In the genomic region with DNA sequence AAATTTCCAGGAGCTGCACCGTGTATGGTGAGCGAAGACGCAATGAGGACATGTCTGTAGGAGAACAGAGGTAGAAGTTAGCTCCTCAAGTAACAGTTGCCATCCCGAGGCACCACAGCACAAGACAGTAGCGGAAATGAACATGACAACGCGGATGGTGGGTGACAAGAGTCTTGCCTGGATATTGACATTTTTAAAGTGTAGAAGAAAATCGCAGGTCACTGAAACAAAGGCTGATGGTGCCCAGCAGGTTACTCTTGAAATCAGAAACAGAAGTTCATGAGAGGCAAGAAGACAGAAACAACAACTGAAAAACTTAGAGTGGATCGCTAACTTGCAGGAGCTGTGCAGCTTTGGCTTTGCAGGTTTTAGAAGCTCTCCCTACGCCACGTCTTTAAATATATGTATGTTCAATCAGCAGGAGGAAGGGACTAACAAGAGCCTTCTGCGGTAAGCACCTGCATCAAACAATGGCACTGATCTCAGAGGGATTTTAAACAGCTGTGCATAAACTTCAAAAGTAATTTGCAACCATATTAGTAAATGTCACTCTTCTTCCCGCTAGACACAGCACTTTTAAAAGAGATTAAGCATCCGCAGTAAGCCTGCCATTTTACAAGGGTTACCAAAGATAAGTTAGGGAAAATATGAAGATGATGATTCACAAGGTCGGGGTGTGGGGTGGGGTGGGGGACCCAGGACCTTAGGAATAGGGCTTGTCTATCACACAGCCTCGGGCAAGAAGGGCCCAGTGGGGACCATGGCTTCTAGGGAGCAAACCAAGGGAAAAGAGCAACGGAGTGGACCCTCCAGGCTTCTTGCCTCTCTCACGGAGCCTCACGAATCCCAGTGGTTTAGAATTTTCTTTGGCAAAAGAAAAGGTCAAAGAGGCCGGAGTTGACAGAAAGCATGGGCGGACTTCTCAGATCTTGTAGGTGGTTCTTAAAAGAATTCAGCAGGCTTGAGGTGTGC, we compare ENCODE assay signal across 11 cellular contexts. TPM values are rescaled to one million over a fixed set of nuclear protein-coding genes. Genes with fewer than 3 reads are reported as not detected.
DNase-seq lines count a peak whose midpoint lies in the region; ATAC-seq and TF ChIP-seq lines count a peak whose summit lies in the region.
"Had no signal": no experiment of that assay in that cellular context is flagged by ENCODE, and none has a peak within 500 bp of the region (broad histone marks: within the 10 kb centered on the region; RNA-seq: fewer than 3 reads in every experiment).

No MANE protein-coding gene starts in this region.

- H3K4me3 Mint-ChIP-seq in CD8-positive, alpha-beta memory T cell, result peak overlapping the region; percentile 88 to 94 (median 91)
- H3K4me3 Mint-ChIP-seq in nephron, result peak overlapping the region; percentile 78 to 87 (median 81)

- no peaks in the 10 kb centered on the region for H3F3A ChIP-seq in PC-9 (ENCODE audit: insufficient read depth, low read depth)

- H3K27me3 Mint-ChIP-seq in CD8-positive, alpha-beta memory T cell, result no peaks in the 10 kb centered on the region
- peaks cover 45% of the 10 kb centered on the region for H3K27me3 Mint-ChIP-seq in nephron (ENCODE audit: low read depth)

- H3K27ac ChIP-seq in CD8-positive, alpha-beta memory T cell (ENCODE audit: low read depth, low read length), result peak overlapping the region; percentile 78
- H3K27ac ChIP-seq in PC-9 (no peak overlapping the region), mammary epithelial cell (ENCODE audit: insufficient read depth, low read depth, low read length) (no peak overlapping the region)

- H2AFZ ChIP-seq in PC-9, result no peak overlapping the region
- peak overlapping the region; percentile 94 for H2AFZ ChIP-seq in mammary epithelial cell (ENCODE audit: low read depth, low read length)

- BruUV-seq in PC-9 (replicated peaks; lab: Mats Ljungman, UMichigan) (TSS peak; percentile 37), mammary epithelial cell (replicated peaks; lab: Mats Ljungman, UMichigan) (no TSS peak)

- no peak for TF ChIP-seq CTCF in PC-9 (conservative IDR thresholded peaks at IDR 0.05)
- no peak for TF ChIP-seq CTCF in mammary epithelial cell (conservative IDR thresholded peaks at IDR 0.05 in 1 of 2, IDR thresholded peaks at IDR 0.05 in 1 of 2; ENCODE audit: extremely low read depth in 1 of 2, insufficient read depth in 1 of 2, low read depth in 1 of 2, low read length in 2 of 2)
- no peak for TF ChIP-seq CTCF in nephron (IDR thresholded peaks at IDR 0.05; ENCODE audit: unreplicated experiment in 3 of 3)

- H4K20me1 ChIP-seq in PC-9 (ENCODE audit: insufficient read depth), result no peaks in the 10 kb centered on the region
- H4K20me1 ChIP-seq in mammary epithelial cell (ENCODE audit: insufficient read depth, low read length), result no peaks in the 10 kb centered on the region

- CTCF ChIA-PET in CD8-positive, alpha-beta memory T cell (lab: Charles Lee), result interaction anchor here (0.6 to 3.3 kb wide), 21 partner anchors 11 to 135 kb away, joined by 3 to 22 read pairs (median 4); no protein-coding TSS in a partner anchor
- CTCF ChIA-PET in PC-9 (lab: Charles Lee) (no interaction called here), mammary epithelial cell (lab: Charles Lee; ENCODE audit: low non-redundant PET) (no interaction called here)

- H3K9me3 ChIP-seq in CD8-positive, alpha-beta memory T cell (ENCODE audit: low read length), result no peaks in the 10 kb centered on the region
- H3K9me3 ChIP-seq in PC-9 (ENCODE audit: insufficient read depth, low read depth) (no peaks in the 10 kb centered on the region), mammary epithelial cell (replicated peaks; ENCODE audit: insufficient read depth, low read length) (no peaks in the 10 kb centered on the region)

- WGBS in mammary epithelial cell (ENCODE audit: low coverage, missing lambda C conversion rate), result 94% methylated on average over 19 of the region's 21 CpGs

- POLR2A ChIA-PET in CD8-positive, alpha-beta memory T cell (lab: Charles Lee), result interaction anchor here (0.8 to 2.1 kb wide), 11 partner anchors 12 to 168 kb away, joined by 3 to 11 read pairs (median 3); no protein-coding TSS in a partner anchor
- POLR2A ChIA-PET in PC-9 (lab: Charles Lee; ENCODE audit: unreplicated experiment), result no interaction called here

- H3K9ac ChIP-seq in mammary epithelial cell (ENCODE audit: insufficient read depth, low read length), result no peak overlapping the region

- no peaks in the 10 kb centered on the region for H3K36me3 ChIP-seq in CD8-positive, alpha-beta memory T cell (ENCODE audit: insufficient read depth, low read length)
- H3K36me3 ChIP-seq in PC-9 (ENCODE audit: low read depth) (no peaks in the 10 kb centered on the region), mammary epithelial cell (ENCODE audit: insufficient read depth, low read length) (no peaks in the 10 kb centered on the region)

- peaks cover 67% of the 10 kb centered on the region for H3K4me1 ChIP-seq in CD8-positive, alpha-beta memory T cell (ENCODE audit: insufficient read depth, low read length)
- H3K4me1 ChIP-seq in PC-9 (replicated peaks; ENCODE audit: insufficient read depth) (no peaks in the 10 kb centered on the region), mammary epithelial cell (ENCODE audit: insufficient read depth, low read length) (peaks cover 6% of the 10 kb centered on the region)

- in situ Hi-C loops in mammary epithelial cell (cut with MboI; ENCODE audit: low sequenced_read_pairs in 2 of 2), result no loop called here

- H3K4me3 ChIP-seq in CD8-positive, alpha-beta memory T cell (ENCODE audit: low read length), result peak overlapping the region; percentile 79
- H3K4me3 ChIP-seq in PC-9 (no peak overlapping the region), mammary epithelial cell (replicated peaks in 1 of 3; ENCODE audit: insufficient read depth in 1 of 3, low read depth in 2 of 3, low read length in 3 of 3) (no peak overlapping the region)

- DNase-seq in CD8-positive, alpha-beta memory T cell, result peak in 1 of 5 donors; percentile 39
- DNase-seq in PC-9, result no peak
- DNase-seq in mammary epithelial cell, result no peak
- DNase-seq in kidney glomerular epithelial cell (lab: John Stamatoyannopoulos, UW), result no peak
- no peak for DNase-seq in glomerular visceral epithelial cell (ENCODE audit: extremely low spot score)
- DNase-seq: HCEC 1CT, mesenchymal stem cell, NCI-H2171 had no signal

- intact Hi-C loops in PC-9 (cut with micrococcal nuclease; ENCODE audit: unreplicated experiment) (no loop called here), mammary epithelial cell (cut with micrococcal nuclease) (no loop called here)

- H3K27ac Mint-ChIP-seq in CD8-positive, alpha-beta memory T cell, result peak overlapping the region; percentile 83 to 99 (median 92)
- H3K27ac Mint-ChIP-seq in nephron, result peak overlapping the region; percentile 9 to 83 (median 59)

- peaks cover 62 to 70% (median 70%) of the 10 kb centered on the region in 3 donors for H3K4me1 Mint-ChIP-seq in CD8-positive, alpha-beta memory T cell
- H3K4me1 Mint-ChIP-seq in nephron, result peaks cover 18% of the 10 kb centered on the region

- H3K4me2 ChIP-seq in PC-9, result no peak overlapping the region
- peak overlapping the region; percentile 87 for H3K4me2 ChIP-seq in mammary epithelial cell (ENCODE audit: insufficient read depth, low read depth, low read length)

- H3K9me2 ChIP-seq in PC-9 (ENCODE audit: insufficient read depth), result no peaks in the 10 kb centered on the region

- no peaks in the 10 kb centered on the region for H3K9me3 Mint-ChIP-seq in CD8-positive, alpha-beta memory T cell
- no peaks in the 10 kb centered on the region for H3K9me3 Mint-ChIP-seq in nephron

- H3K36me3 Mint-ChIP-seq in CD8-positive, alpha-beta memory T cell, result peaks cover 5 to 50% (median 6%) of the 10 kb centered on the region in 3 donors
- no peaks in the 10 kb centered on the region for H3K36me3 Mint-ChIP-seq in nephron (ENCODE audit: low read depth)

- ATAC-seq in GM19395 (IDR thresholded peaks at IDR 0.05; ENCODE audit: unreplicated experiment), result no peak
- ATAC-seq in GM21528 (IDR thresholded peaks at IDR 0.05; ENCODE audit: low FRiP score, unreplicated experiment), result no peak

- dilution Hi-C loops in mammary epithelial cell (cut with HindIII; ENCODE audit: low sequenced_read_pairs), result no loop called here

- H3K27me3 ChIP-seq in CD8-positive, alpha-beta memory T cell (ENCODE audit: insufficient read depth, low read length, poor library complexity, severe bottlenecking), result no peaks in the 10 kb centered on the region
- H3K27me3 ChIP-seq in PC-9 (ENCODE audit: insufficient read depth, low read depth), result no peaks in the 10 kb centered on the region
- no peaks in the 10 kb centered on the region for H3K27me3 ChIP-seq in mammary epithelial cell (ENCODE audit: insufficient read depth, low read length)

- no peaks in the 10 kb centered on the region for H3K79me2 ChIP-seq in PC-9 (ENCODE audit: low read depth)
- peaks cover 20% of the 10 kb centered on the region for H3K79me2 ChIP-seq in mammary epithelial cell (ENCODE audit: insufficient read depth, low read length)

RNA-seq across cellular contexts. Expression of gene PRKCQ, which starts 1.6 kb away (rescaled TPM):
- total RNA-seq in CD8-positive, alpha-beta memory T cell, result 10 to 100 TPM; 44.1 to 46.7 TPM
- 55.3 TPM for polyA plus RNA-seq in CD8-positive, alpha-beta memory T cell
- 4.0 and 5.3 TPM in 2 replicates for total RNA-seq in PC-9 (2021)
- total RNA-seq in mammary epithelial cell, result 1 to 10 TPM; 5.3 to 9.5 TPM
- 8.2 TPM for polyA plus RNA-seq in mammary epithelial cell
- 11.5 TPM for polyA minus RNA-seq in mammary epithelial cell
